ENCODE assay signal across 10 cellular contexts in the genomic region with DNA sequence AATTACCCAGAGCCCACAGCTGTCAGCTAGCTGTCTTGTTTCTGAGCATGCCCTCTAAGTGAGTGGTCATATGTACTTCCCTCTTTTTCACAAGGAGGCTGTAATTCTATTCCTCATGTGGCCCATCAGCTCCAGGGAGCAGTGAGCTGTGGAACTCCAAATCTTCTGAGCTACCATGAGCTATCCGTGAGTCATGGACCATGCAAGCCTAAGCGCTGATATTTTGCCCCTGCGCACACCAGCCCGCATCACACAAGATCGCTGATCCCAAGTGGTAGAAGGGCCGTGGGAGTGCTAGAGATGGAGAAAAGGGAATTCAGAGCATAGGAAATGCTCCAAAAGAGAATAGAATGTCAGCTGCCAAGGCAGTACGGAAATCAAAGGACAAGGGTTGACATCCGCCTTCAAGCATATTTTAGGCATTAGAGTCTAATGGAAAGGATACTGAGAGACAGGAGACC.
A peak's percentile ranks its signal among the peaks of the same experiment; 100 is the strongest.
DNase-seq lines count a peak whose midpoint lies in the region; ATAC-seq lines count a peak whose summit lies in the region.
"Had no signal": no experiment of that assay in that cellular context is flagged by ENCODE, and none has a peak within 500 bp of the region (broad histone marks: within the 10 kb centered on the region; RNA-seq: fewer than 3 reads in every experiment).

No MANE protein-coding gene starts in this region.

- ATAC-seq in GM21786 (IDR thresholded peaks at IDR 0.05; ENCODE audit: unreplicated experiment) (no peak), HG03520 (IDR thresholded peaks at IDR 0.05; ENCODE audit: unreplicated experiment) (no peak)
- ATAC-seq: left lobe of liver had no signal

- DNase-seq in 8988T (peak; percentile 45), HPDE6-E6E7 (ENCODE audit: extremely low spot score) (peak; percentile 65), T1000 (lab: John Stamatoyannopoulos, UW) (peak; percentile 69), fibroblast of the conjunctiva (ENCODE audit: low read depth) (peak; percentile 63), NCI-H1694 treated with DMSO at 0.1 percent for 48 hours (lab: John Stamatoyannopoulos, UW) (no peak), GF-D8 (lab: John Stamatoyannopoulos, UW) (no peak)
- DNase-seq: Karpas-422 had no signal

Comparison
In these comparisons a context has a peak if more than half of its experiments do, and no peak if none do; other contexts are left out.
1. DNase-seq: peak in 8988T (single experiment), HPDE6-E6E7 (single experiment), T1000 (single experiment) and fibroblast of the conjunctiva (single experiment); none in NCI-H1694 treated with DMSO at 0.1 percent for 48 hours (single experiment) and GF-D8 (single experiment).